Comparison of ENCODE assay signal across 12 cellular contexts in genomic region chr6:30450548-30450907, GRCh38. TPM values are rescaled to one million over a fixed set of nuclear protein-coding genes. Genes with fewer than 3 reads are reported as not detected.
DNase-seq lines count a peak whose midpoint lies in the region; ATAC-seq and TF ChIP-seq lines count a peak whose summit lies in the region.
"Had no signal": no experiment of that assay in that cellular context is flagged by ENCODE, and none has a peak within 500 bp of the region (broad histone marks: within the 10 kb centered on the region; RNA-seq: fewer than 3 reads in every experiment).

No MANE protein-coding gene starts in this region.

- CTCF ChIA-PET in CD4-positive, alpha-beta T cell (lab: Charles Lee): interaction anchor here (0.6 to 2.0 kb wide), 4 partner anchors 26 to 614 kb away, joined by 3 to 6 read pairs (median 4); no protein-coding TSS in a partner anchor

- H3K27ac ChIP-seq in CD4-positive, alpha-beta T cell (ENCODE audit: low read depth, low read length): no peak overlapping the region
- no peak overlapping the region for H3K27ac ChIP-seq in H9 (ENCODE audit: insufficient read length, low read depth, low read length)
- H3K27ac ChIP-seq: tibial nerve had no signal

- H2BK5ac ChIP-seq in H9 (ENCODE audit: insufficient read length, low read length): no peak overlapping the region

- H4K5ac ChIP-seq in H9 (ENCODE audit: insufficient read length, low read depth, low read length): no peak overlapping the region

- H3K18ac ChIP-seq in H9 (ENCODE audit: insufficient read length, low read depth, low read length): no peak overlapping the region

- no peak for TF ChIP-seq CTCF in CD4-positive, alpha-beta T cell (IDR thresholded peaks at IDR 0.05)
- no peak for TF ChIP-seq CTCF in H9 (conservative IDR thresholded peaks at IDR 0.05)

- no peak overlapping the region for H3K9ac ChIP-seq in H9 (ENCODE audit: extremely low read depth, insufficient read length, low read length)

- H3K27me3 ChIP-seq in CD4-positive, alpha-beta T cell (ENCODE audit: control insufficient read depth, insufficient read depth, low read length): peaks cover 77% of the 10 kb centered on the region
- peaks cover 5% of the 10 kb centered on the region; the same call in 1 of the 2 replicates for H3K27me3 ChIP-seq in H9 (ENCODE audit: insufficient read depth, low read length)
- H3K27me3 ChIP-seq in MG63: peaks cover 18% of the 10 kb centered on the region

- peak overlapping the region; percentile 70 for H3K4me3 Mint-ChIP-seq in CD4-positive, alpha-beta T cell
- no peak overlapping the region for H3K4me3 Mint-ChIP-seq in H9
- peak overlapping the region; percentile 82 for H3K4me3 Mint-ChIP-seq in activated naive CD8-positive, alpha-beta T cell
- peak overlapping the region; percentile 73 for H3K4me3 Mint-ChIP-seq in natural killer cell treated with Interleukin-12 subunit alpha and Interleukin-12 subunit beta and Interleukin-15 and Interleukin-18, amount 100 ng/mL, for 72 hours

- POLR2A ChIA-PET in CD4-positive, alpha-beta T cell (lab: Charles Lee): interaction anchor here (0.6 to 3.0 kb wide), 17 partner anchors 9 to 486 kb away, joined by 3 to 32 read pairs (median 4); partner anchors contain the start of genes MRPS18B, PPP1R10 and TRIM39

- no peak overlapping the region for H4K8ac ChIP-seq in H9 (replicated peaks; ENCODE audit: insufficient read length, low read depth, low read length)

- no peak overlapping the region for H2BK12ac ChIP-seq in H9 (ENCODE audit: insufficient read length, low read depth, low read length)

- no peaks in the 10 kb centered on the region for H3K36me3 ChIP-seq in MG63
- H3K36me3 ChIP-seq: tibial nerve had no signal

- intact Hi-C loops in CD4-positive, alpha-beta T cell (cut with DNase I, micrococcal nuclease): loop anchor here in 1 of 2 experiments (10.0 kb wide), 1 partner anchor 434 kb away; the partner anchor contains the start of gene DDR1

- no peaks in the 10 kb centered on the region for H3K36me3 Mint-ChIP-seq in CD4-positive, alpha-beta T cell (ENCODE audit: low read depth)
- no peaks in the 10 kb centered on the region; a peak in 1 of 7 replicates for H3K36me3 Mint-ChIP-seq in H9 (ENCODE audit: insufficient read depth in 1 of 3, low read depth in 3 of 3)
- no peaks in the 10 kb centered on the region for H3K36me3 Mint-ChIP-seq in activated naive CD8-positive, alpha-beta T cell
- H3K36me3 Mint-ChIP-seq in natural killer cell treated with Interleukin-12 subunit alpha and Interleukin-12 subunit beta and Interleukin-15 and Interleukin-18, amount 100 ng/mL, for 72 hours: no peaks in the 10 kb centered on the region

- no peaks in the 10 kb centered on the region for H3K23me2 ChIP-seq in H9 (ENCODE audit: insufficient read length, low read depth, low read length, poor library complexity, severe bottlenecking)

- H4K91ac ChIP-seq in H9 (ENCODE audit: insufficient read length, low read depth, low read length): no peak overlapping the region

- no peak overlapping the region for H2BK20ac ChIP-seq in H9 (ENCODE audit: low read depth, low read length, poor library complexity, severe bottlenecking)

- ATAC-seq in CD4-positive, alpha-beta T cell (ENCODE audit: poor library complexity): peak; percentile 22
- peak; percentile 29 to 32 for ATAC-seq in natural killer cell treated with Interleukin-12 subunit alpha and Interleukin-12 subunit beta and Interleukin-15 and Interleukin-18, amount 100 ng/mL, for 72 hours
- ATAC-seq in HG02852 (IDR thresholded peaks at IDR 0.05; ENCODE audit: unreplicated experiment): no peak

- H3K4me1 Mint-ChIP-seq in CD4-positive, alpha-beta T cell (ENCODE audit: low read depth): peaks cover 50% of the 10 kb centered on the region
- H3K4me1 Mint-ChIP-seq in H9: peaks cover 7 to 14% of the 10 kb centered on the region in 2 experiments
- H3K4me1 Mint-ChIP-seq in activated naive CD8-positive, alpha-beta T cell (ENCODE audit: low read depth): peaks cover 46% of the 10 kb centered on the region
- H3K4me1 Mint-ChIP-seq in natural killer cell treated with Interleukin-12 subunit alpha and Interleukin-12 subunit beta and Interleukin-15 and Interleukin-18, amount 100 ng/mL, for 72 hours (ENCODE audit: low read depth in 2 of 2): peaks cover 24 to 35% of the 10 kb centered on the region in 2 donors

- H3K79me1 ChIP-seq in H9 (ENCODE audit: insufficient read depth, low read depth, low read length, poor library complexity, severe bottlenecking): no peaks in the 10 kb centered on the region

- peaks cover 95% of the 10 kb centered on the region for H3K27me3 Mint-ChIP-seq in CD4-positive, alpha-beta T cell
- peaks cover 89% of the 10 kb centered on the region for H3K27me3 Mint-ChIP-seq in H9 (ENCODE audit: low read depth)
- H3K27me3 Mint-ChIP-seq in activated naive CD8-positive, alpha-beta T cell: peaks cover 68% of the 10 kb centered on the region
- peaks cover 61 to 78% of the 10 kb centered on the region in 2 donors for H3K27me3 Mint-ChIP-seq in natural killer cell treated with Interleukin-12 subunit alpha and Interleukin-12 subunit beta and Interleukin-15 and Interleukin-18, amount 100 ng/mL, for 72 hours

- no peaks in the 10 kb centered on the region; the same call in 1 of the 2 replicates for H3K4me1 ChIP-seq in H9 (ENCODE audit: insufficient read depth, low read length)

- no peak overlapping the region for H3K4me3 ChIP-seq in MG63

- no peak overlapping the region for H3K23ac ChIP-seq in H9 (ENCODE audit: insufficient read length, low read depth, low read length)

- H2BK120ac ChIP-seq in H9 (ENCODE audit: low read depth, low read length, poor library complexity, severe bottlenecking): no peak overlapping the region

- H3K9me3 Mint-ChIP-seq in CD4-positive, alpha-beta T cell: no peaks in the 10 kb centered on the region
- H3K9me3 Mint-ChIP-seq in H9: no peaks in the 10 kb centered on the region
- H3K9me3 Mint-ChIP-seq in activated naive CD8-positive, alpha-beta T cell (ENCODE audit: low read depth): no peaks in the 10 kb centered on the region
- H3K9me3 Mint-ChIP-seq in natural killer cell treated with Interleukin-12 subunit alpha and Interleukin-12 subunit beta and Interleukin-15 and Interleukin-18, amount 100 ng/mL, for 72 hours: no peaks in the 10 kb centered on the region

- H3K4me2 ChIP-seq in H9 (ENCODE audit: insufficient read depth, insufficient read length, low read length): peak overlapping the region; percentile 8

- no peak overlapping the region for H2AFZ ChIP-seq in H9 (ENCODE audit: low read length)

- WGBS in H9 (ENCODE audit: extremely low coverage, insufficient read length, low lambda C conversion rate): no CpG with 5 or more reads among the region's 9 CpGs

- H3K9me3 ChIP-seq in CD4-positive, alpha-beta T cell (ENCODE audit: control insufficient read depth, low read length): no peaks in the 10 kb centered on the region
- H3K9me3 ChIP-seq in H9 (ENCODE audit: control insufficient read depth, low read depth, low read length) (no peaks in the 10 kb centered on the region), MG63 (no peaks in the 10 kb centered on the region)
- H3K9me3 ChIP-seq: tibial nerve had no signal

- no peak for DNase-seq in CD4-positive, alpha-beta T cell
- no peak for DNase-seq in H9
- no peak for DNase-seq in natural killer cell treated with Interleukin-12 subunit alpha and Interleukin-12 subunit beta and Interleukin-15 and Interleukin-18, amount 100 ng/mL, for 72 hours (ENCODE audit: low spot score)
- no peak for DNase-seq in DMS53 treated with DMSO at 0.1 percent for 48 hours (lab: John Stamatoyannopoulos, UW; ENCODE audit: unreplicated experiment)
- no peak for DNase-seq in MG63
- no peak for DNase-seq in mesenteric fat pad (ENCODE audit: low spot score)
- DNase-seq: activated CD4-positive, CD25-positive, alpha-beta regulatory T cell treated with anti-CD3 and anti-CD28 coated beads, Interleukin-2, amount 50 U/mL, for 72 hours; GOT3; NCI-H1436 had no signal

- H3K79me2 ChIP-seq in H9 (ENCODE audit: insufficient read depth, low read length): no peaks in the 10 kb centered on the region

- H4K20me1 ChIP-seq in H9 (ENCODE audit: control insufficient read depth, insufficient read depth, insufficient read length): no peaks in the 10 kb centered on the region

- H2AK5ac ChIP-seq in H9 (ENCODE audit: insufficient read length, low read length): no peak overlapping the region

- H3K4ac ChIP-seq in H9 (ENCODE audit: low read depth, low read length): no peak overlapping the region

- no peak overlapping the region for H3T11ph ChIP-seq in H9 (ENCODE audit: low read length)

- H3K27ac Mint-ChIP-seq in CD4-positive, alpha-beta T cell: no peak overlapping the region
- no peak overlapping the region for H3K27ac Mint-ChIP-seq in H9
- H3K27ac Mint-ChIP-seq in activated naive CD8-positive, alpha-beta T cell: no peak overlapping the region
- H3K27ac Mint-ChIP-seq in natural killer cell treated with Interleukin-12 subunit alpha and Interleukin-12 subunit beta and Interleukin-15 and Interleukin-18, amount 100 ng/mL, for 72 hours: no peak overlapping the region

- H3K56ac ChIP-seq in H9 (ENCODE audit: insufficient read length, low read depth, low read length): no peak overlapping the region

- 0 out of 2 replicates have a peak overlapping the region, but pooled peaks have one; percentile 14 for H3K14ac ChIP-seq in H9 (ENCODE audit: insufficient read depth, low read length)

- H2BK15ac ChIP-seq in H9 (ENCODE audit: low read depth, low read length): no peak overlapping the region

RNA-seq across cellular contexts. Expression of gene HLA-E, which starts 38.8 kb away (rescaled TPM):
- 1,000 to 10,000 TPM; 1,136 to 1,173 TPM for total RNA-seq in CD4-positive, alpha-beta T cell
- total RNA-seq in H9 (2021) (24.2 and 28.1 TPM in 2 replicates), mesenteric fat pad (450 TPM)
- 100 to 1,000 TPM; 355 to 567 TPM for total RNA-seq in natural killer cell treated with Interleukin-12 subunit alpha and Interleukin-12 subunit beta and Interleukin-15 and Interleukin-18, amount 100 ng/mL, for 72 hours
- 25.6 and 28.9 TPM in 2 replicates for total RNA-seq in MG63 (2014; rRNA removed; shearing (Covaris generic); ENCODE audit: low replicate concordance)

Comparison
In these comparisons a context has a peak if more than half of its experiments do, and no peak if none do; other contexts are left out.
1. H3K4me3 Mint-ChIP-seq: peak in CD4-positive, alpha-beta T cell (single experiment), activated naive CD8-positive, alpha-beta T cell (single experiment) and natural killer cell treated with Interleukin-12 subunit alpha and Interleukin-12 subunit beta and Interleukin-15 and Interleukin-18, amount 100 ng/mL, for 72 hours (single experiment); none in H9 (0 of 2).
2. RNA of gene HLA-E, which starts 38.8 kb away (total RNA-seq): 1,136 to 1,173 TPM in CD4-positive, alpha-beta T cell, 355 to 567 TPM in natural killer cell treated with Interleukin-12 subunit alpha and Interleukin-12 subunit beta and Interleukin-15 and Interleukin-18, amount 100 ng/mL, for 72 hours and 450 TPM in mesenteric fat pad (single experiment); 25.6 to 28.9 TPM in MG63 and 24.2 to 28.1 TPM in H9; every median in the first group is over 10 times any median in the second.